ENCODE assay signal across 9 cellular contexts in genomic region chr10:3090914-3091313, GRCh38. TPM values are rescaled to one million over a fixed set of nuclear protein-coding genes. Genes with fewer than 3 reads are reported as not detected.
DNase-seq lines count a peak whose midpoint lies in the region; ATAC-seq, FAIRE-seq and TF ChIP-seq lines count a peak whose summit lies in the region.
"Had no signal": no experiment of that assay in that cellular context is flagged by ENCODE, and none has a peak within 500 bp of the region (broad histone marks: within the 10 kb centered on the region; RNA-seq: fewer than 3 reads in every experiment).

No MANE protein-coding gene starts in this region.

- DNase-seq in activated naive CD4-positive, alpha-beta T cell treated with anti-CD3 and anti-CD28 coated beads, Interleukin-2, amount 10 ng/mL, durations not matched to agents 7 days and 5 days = no peak
- no peak for DNase-seq in activated naive CD4-positive, alpha-beta T cell (lab: John Stamatoyannopoulos, UW)
- DNase-seq in astrocyte of the spinal cord (ENCODE audit: low read depth, low spot score) (peak; percentile 81), iris pigment epithelial cell (ENCODE audit: low read depth) (peak; percentile 70), type B pancreatic cell (ENCODE audit: extremely low spot score, unreplicated experiment) (no peak), epidermal melanocyte (ENCODE audit: insufficient read length, low spot score) (no peak), GM12891 (ENCODE audit: insufficient read length, low spot score) (no peak)
- DNase-seq: COR-L47 had no signal

- no peak overlapping the region for H3K4me3 ChIP-seq in astrocyte of the spinal cord (ENCODE audit: low read depth, low read length)

- no peak for TF ChIP-seq POLR2A in GM12891 (IDR thresholded peaks at IDR 0.05; ENCODE audit: low read depth, low read length)

- in situ Hi-C loops in astrocyte of the spinal cord (cut with HindIII; ENCODE audit: low sequenced_read_pairs) = no loop called here

- no peak for FAIRE-seq in GM12891 (lab: Jason Lieb, UNC)

- H3K4me3 Mint-ChIP-seq in activated naive CD4-positive, alpha-beta T cell treated with anti-CD3 and anti-CD28 coated beads, Interleukin-2, amount 10 ng/mL, durations not matched to agents 7 days and 5 days = no peak overlapping the region
- H3K4me3 Mint-ChIP-seq in type B pancreatic cell = no peak overlapping the region

- no peaks in the 10 kb centered on the region for H3K27me3 Mint-ChIP-seq in activated naive CD4-positive, alpha-beta T cell treated with anti-CD3 and anti-CD28 coated beads, Interleukin-2, amount 10 ng/mL, durations not matched to agents 7 days and 5 days
- H3K27me3 Mint-ChIP-seq in type B pancreatic cell = no peaks in the 10 kb centered on the region

- peaks cover 57% of the 10 kb centered on the region for H3K36me3 Mint-ChIP-seq in activated naive CD4-positive, alpha-beta T cell treated with anti-CD3 and anti-CD28 coated beads, Interleukin-2, amount 10 ng/mL, durations not matched to agents 7 days and 5 days
- peaks cover 12% of the 10 kb centered on the region for H3K36me3 Mint-ChIP-seq in type B pancreatic cell

- TF ChIP-seq CTCF in astrocyte of the spinal cord (IDR thresholded peaks at IDR 0.05; ENCODE audit: low read depth, low read length) (no peak), type B pancreatic cell (conservative IDR thresholded peaks at IDR 0.05) (no peak)

- ATAC-seq in HG02588 (IDR thresholded peaks at IDR 0.05; ENCODE audit: unreplicated experiment) = no peak

- H3K27ac Mint-ChIP-seq in activated naive CD4-positive, alpha-beta T cell treated with anti-CD3 and anti-CD28 coated beads, Interleukin-2, amount 10 ng/mL, durations not matched to agents 7 days and 5 days = peak overlapping the region; percentile 82
- peak overlapping the region; percentile 61 for H3K27ac Mint-ChIP-seq in type B pancreatic cell

- H3K9me3 Mint-ChIP-seq in activated naive CD4-positive, alpha-beta T cell treated with anti-CD3 and anti-CD28 coated beads, Interleukin-2, amount 10 ng/mL, durations not matched to agents 7 days and 5 days = no peaks in the 10 kb centered on the region
- H3K9me3 Mint-ChIP-seq in type B pancreatic cell = no peaks in the 10 kb centered on the region

- CTCF ChIA-PET in activated naive CD4-positive, alpha-beta T cell treated with anti-CD3 and anti-CD28 coated beads, Interleukin-2, amount 10 ng/mL, durations not matched to agents 7 days and 5 days (lab: Charles Lee) = no interaction called here

- peaks cover 70% of the 10 kb centered on the region for H3K4me1 Mint-ChIP-seq in activated naive CD4-positive, alpha-beta T cell treated with anti-CD3 and anti-CD28 coated beads, Interleukin-2, amount 10 ng/mL, durations not matched to agents 7 days and 5 days
- H3K4me1 Mint-ChIP-seq in type B pancreatic cell (ENCODE audit: unreplicated experiment) = peaks cover 18% of the 10 kb centered on the region

TF ChIP-seq in GM12891, 5 proteins besides CTCF, POLR2A, EP300 and RAD21:
- TF ChIP-seq SPI1 (IDR thresholded peaks at IDR 0.05; ENCODE audit: low read depth, low read length) (no peak), POU2F2 (IDR thresholded peaks at IDR 0.05; ENCODE audit: low read depth, low read length) (no peak), TAF1 (IDR thresholded peaks at IDR 0.05; ENCODE audit: low read depth, low read length) (no peak), PAX5 (IDR thresholded peaks at IDR 0.05; ENCODE audit: insufficient read depth, low read length, severe bottlenecking) (no peak), POLR2AphosphoS5 (IDR thresholded peaks at IDR 0.05; ENCODE audit: low read depth, low read length) (no peak)

RNA-seq across cellular contexts. Expression of gene PFKP, which starts 23.6 kb away (rescaled TPM):
- 48.8 and 52.0 TPM in 2 replicates for total RNA-seq in type B pancreatic cell (ENCODE audit: low replicate concordance)
- polyA plus RNA-seq in GM12891 (2012; ENCODE audit: low read depth, missing spikeins) = 129 TPM

Comparison
In these comparisons a context has a peak if more than half of its experiments do, and no peak if none do; other contexts are left out.
1. DNase-seq: peak in astrocyte of the spinal cord (single experiment) and iris pigment epithelial cell (single experiment); none in activated naive CD4-positive, alpha-beta T cell treated with anti-CD3 and anti-CD28 coated beads, Interleukin-2, amount 10 ng/mL, durations not matched to agents 7 days and 5 days (single experiment), activated naive CD4-positive, alpha-beta T cell (0 of 4), type B pancreatic cell (single experiment), epidermal melanocyte (single experiment) and GM12891 (single experiment).